9 cellular contexts compared by ENCODE assay signal in genomic region chr9:91837982-91838731, GRCh38.
A peak's percentile ranks its signal among the peaks of the same experiment; 100 is the strongest.
DNase-seq lines count a peak whose midpoint lies in the region; ATAC-seq and TF ChIP-seq lines count a peak whose summit lies in the region.
"Had no signal": no experiment of that assay in that cellular context is flagged by ENCODE, and none has a peak within 500 bp of the region (broad histone marks: within the 10 kb centered on the region; RNA-seq: fewer than 3 reads in every experiment).

No MANE protein-coding gene starts in this region.

- ATAC-seq in heart right ventricle (peak in 6 of 8 donors; percentile 34 to 88 (median 54)), HG03378 (IDR thresholded peaks at IDR 0.05; ENCODE audit: unreplicated experiment) (no peak)

- H3K36me3 Mint-ChIP-seq in CD8-positive, alpha-beta memory T cell, result no peaks in the 10 kb centered on the region
- H3K36me3 Mint-ChIP-seq: activated naive CD4-positive, alpha-beta T cell treated with anti-CD3 and anti-CD28 coated beads, Interleukin-2, amount 10 ng/mL, durations not matched to agents 7 days and 5 days had no signal

- CTCF ChIA-PET in CD8-positive, alpha-beta memory T cell (lab: Charles Lee), result no interaction called here

- H3K36me3 ChIP-seq in Peyer's patch, result no peaks in the 10 kb centered on the region
- H3K36me3 ChIP-seq in heart right ventricle, result no peaks in the 10 kb centered on the region
- no peaks in the 10 kb centered on the region for H3K36me3 ChIP-seq in tibial artery
- H3K36me3 ChIP-seq in CD8-positive, alpha-beta memory T cell (ENCODE audit: insufficient read depth, low read length), result no peaks in the 10 kb centered on the region

- intact Hi-C loops in heart right ventricle (cut with DNase I), result no loop called here
- intact Hi-C loops in tibial artery (cut with DNase I; ENCODE audit: low total_unique reads), result no loop called here

- no peaks in the 10 kb centered on the region for H3K27me3 ChIP-seq in Peyer's patch
- peaks cover 0 to 15% (median 0%) of the 10 kb centered on the region in 7 donors for H3K27me3 ChIP-seq in heart right ventricle
- H3K27me3 ChIP-seq in tibial artery, result peaks cover 0 to 7% of the 10 kb centered on the region in 2 donors
- H3K27me3 ChIP-seq in CD8-positive, alpha-beta memory T cell (ENCODE audit: insufficient read depth, low read length, poor library complexity, severe bottlenecking), result no peaks in the 10 kb centered on the region

- peaks cover 15 to 51% of the 10 kb centered on the region in 2 donors for H3K27me3 Mint-ChIP-seq in CD8-positive, alpha-beta memory T cell

- no peak overlapping the region for H3K4me3 Mint-ChIP-seq in CD8-positive, alpha-beta memory T cell
- H3K4me3 Mint-ChIP-seq: activated naive CD4-positive, alpha-beta T cell treated with anti-CD3 and anti-CD28 coated beads, Interleukin-2, amount 10 ng/mL, durations not matched to agents 7 days and 5 days had no signal

- H3K4me1 Mint-ChIP-seq in CD8-positive, alpha-beta memory T cell, result peaks cover 0 to 9% (median 2%) of the 10 kb centered on the region in 3 donors

- no peak overlapping the region for H3K27ac Mint-ChIP-seq in CD8-positive, alpha-beta memory T cell
- H3K27ac Mint-ChIP-seq: activated naive CD4-positive, alpha-beta T cell treated with anti-CD3 and anti-CD28 coated beads, Interleukin-2, amount 10 ng/mL, durations not matched to agents 7 days and 5 days had no signal

- H3K4me1 ChIP-seq in Peyer's patch, result peaks cover 0 to 11% (median 0%) of the 10 kb centered on the region in 4 donors
- peaks cover 0 to 13% (median 0%) of the 10 kb centered on the region in 9 donors for H3K4me1 ChIP-seq in heart right ventricle
- H3K4me1 ChIP-seq in tibial artery, result peaks cover 0 to 13% (median 2%) of the 10 kb centered on the region in 4 donors
- no peaks in the 10 kb centered on the region for H3K4me1 ChIP-seq in CD8-positive, alpha-beta memory T cell (ENCODE audit: insufficient read depth, low read length)

- TF ChIP-seq POLR2A in Peyer's patch (IDR thresholded peaks at IDR 0.05), result no peak

- peak overlapping the region in 1 of 4 donors; percentile 69 for H3K27ac ChIP-seq in Peyer's patch
- no peak overlapping the region for H3K27ac ChIP-seq in heart right ventricle
- H3K27ac ChIP-seq in tibial artery, result peak overlapping the region in 1 of 2 donors; percentile 39
- no peak overlapping the region for H3K27ac ChIP-seq in CD8-positive, alpha-beta memory T cell (ENCODE audit: low read depth, low read length)

- H3K4me3 ChIP-seq in Peyer's patch (peak overlapping the region in 2 of 4 donors; percentile 1 to 4), heart right ventricle (peak overlapping the region in 8 of 10 donors; percentile 10 to 40 (median 20)), tibial artery (peak overlapping the region; percentile 28 to 29)
- no peak overlapping the region for H3K4me3 ChIP-seq in CD8-positive, alpha-beta memory T cell (ENCODE audit: low read length)

- no peaks in the 10 kb centered on the region for H3K9me3 ChIP-seq in Peyer's patch
- H3K9me3 ChIP-seq in heart right ventricle, result no peaks in the 10 kb centered on the region
- no peaks in the 10 kb centered on the region for H3K9me3 ChIP-seq in tibial artery
- no peaks in the 10 kb centered on the region for H3K9me3 ChIP-seq in CD8-positive, alpha-beta memory T cell (ENCODE audit: low read length)

- TF ChIP-seq CTCF in Peyer's patch (IDR thresholded peaks at IDR 0.05) (no peak), heart right ventricle (IDR thresholded peaks at IDR 0.05) (no peak), tibial artery (IDR thresholded peaks at IDR 0.05) (no peak)

- POLR2A ChIA-PET in CD8-positive, alpha-beta memory T cell (lab: Charles Lee), result no interaction called here

- 37 to 43% methylated on average over 21 of the region's 21 CpGs for WGBS in heart right ventricle, 2 donors

- H3K9me3 Mint-ChIP-seq in CD8-positive, alpha-beta memory T cell, result no peaks in the 10 kb centered on the region
- H3K9me3 Mint-ChIP-seq: activated naive CD4-positive, alpha-beta T cell treated with anti-CD3 and anti-CD28 coated beads, Interleukin-2, amount 10 ng/mL, durations not matched to agents 7 days and 5 days had no signal

- peak; percentile 24 for DNase-seq in HT1080 (ENCODE audit: low read depth)
- DNase-seq in Peyer's patch, result peak in 2 of 3 donors; percentile 62 to 64
- DNase-seq in heart right ventricle, result peak; percentile 31 to 67
- DNase-seq in tibial artery, result peak; percentile 41 to 66
- DNase-seq in Kasumi-1 (lab: John Stamatoyannopoulos, UW), result no peak
- no peak for DNase-seq in CD8-positive, alpha-beta memory T cell
- no peak for DNase-seq in medulla oblongata (ENCODE audit: extremely low spot score)
- DNase-seq: activated naive CD4-positive, alpha-beta T cell treated with anti-CD3 and anti-CD28 coated beads, Interleukin-2, amount 10 ng/mL, durations not matched to agents 7 days and 5 days had no signal

Comparison
In these comparisons a context has a peak if more than half of its experiments do, and no peak if none do; other contexts are left out.
1. DNase-seq: peak in HT1080 (single experiment), Peyer's patch (2 of 3), heart right ventricle (2 of 2) and tibial artery (2 of 2); none in Kasumi-1 (0 of 2), CD8-positive, alpha-beta memory T cell (0 of 5) and medulla oblongata (single experiment).